Comparison of ENCODE assay signal across 1 cellular context in the genomic region with DNA sequence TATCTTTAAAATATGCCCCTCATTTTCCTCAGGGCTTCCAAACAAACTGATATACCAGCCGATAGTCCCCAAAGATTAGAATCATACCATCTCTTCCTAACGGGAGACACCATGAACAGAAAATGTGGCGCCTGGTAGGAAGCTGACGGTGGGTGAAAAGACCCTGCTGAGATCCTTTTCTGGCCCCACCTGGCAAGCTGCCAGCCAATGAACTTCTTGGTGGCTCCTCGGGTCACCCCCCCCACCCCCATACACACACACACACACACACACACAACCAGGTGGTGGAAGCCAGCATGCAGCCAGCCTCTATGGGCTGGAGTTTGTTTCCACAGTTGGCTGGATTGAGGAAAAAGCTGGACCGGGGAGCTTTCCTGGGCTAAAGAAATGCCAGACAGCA.
TF ChIP-seq lines count a peak whose summit lies in the region.

No MANE protein-coding gene starts in this region.

TF ChIP-seq in GM23338, 12 proteins besides CTCF, POLR2A, EP300 and RAD21:
- TF ChIP-seq NANOG (IDR thresholded peaks at IDR 0.05; ENCODE audit: borderline replicate concordance) (no peak), CREB1 (CRISPR knock-in tag; IDR thresholded peaks at IDR 0.05; ENCODE audit: low read depth) (no peak), JUNB (IDR thresholded peaks at IDR 0.05; ENCODE audit: unreplicated experiment) (no peak), EZH2 (IDR thresholded peaks at IDR 0.05; ENCODE audit: low read depth, unreplicated experiment) (no peak)
- TF ChIP-seq, protein P1, sequence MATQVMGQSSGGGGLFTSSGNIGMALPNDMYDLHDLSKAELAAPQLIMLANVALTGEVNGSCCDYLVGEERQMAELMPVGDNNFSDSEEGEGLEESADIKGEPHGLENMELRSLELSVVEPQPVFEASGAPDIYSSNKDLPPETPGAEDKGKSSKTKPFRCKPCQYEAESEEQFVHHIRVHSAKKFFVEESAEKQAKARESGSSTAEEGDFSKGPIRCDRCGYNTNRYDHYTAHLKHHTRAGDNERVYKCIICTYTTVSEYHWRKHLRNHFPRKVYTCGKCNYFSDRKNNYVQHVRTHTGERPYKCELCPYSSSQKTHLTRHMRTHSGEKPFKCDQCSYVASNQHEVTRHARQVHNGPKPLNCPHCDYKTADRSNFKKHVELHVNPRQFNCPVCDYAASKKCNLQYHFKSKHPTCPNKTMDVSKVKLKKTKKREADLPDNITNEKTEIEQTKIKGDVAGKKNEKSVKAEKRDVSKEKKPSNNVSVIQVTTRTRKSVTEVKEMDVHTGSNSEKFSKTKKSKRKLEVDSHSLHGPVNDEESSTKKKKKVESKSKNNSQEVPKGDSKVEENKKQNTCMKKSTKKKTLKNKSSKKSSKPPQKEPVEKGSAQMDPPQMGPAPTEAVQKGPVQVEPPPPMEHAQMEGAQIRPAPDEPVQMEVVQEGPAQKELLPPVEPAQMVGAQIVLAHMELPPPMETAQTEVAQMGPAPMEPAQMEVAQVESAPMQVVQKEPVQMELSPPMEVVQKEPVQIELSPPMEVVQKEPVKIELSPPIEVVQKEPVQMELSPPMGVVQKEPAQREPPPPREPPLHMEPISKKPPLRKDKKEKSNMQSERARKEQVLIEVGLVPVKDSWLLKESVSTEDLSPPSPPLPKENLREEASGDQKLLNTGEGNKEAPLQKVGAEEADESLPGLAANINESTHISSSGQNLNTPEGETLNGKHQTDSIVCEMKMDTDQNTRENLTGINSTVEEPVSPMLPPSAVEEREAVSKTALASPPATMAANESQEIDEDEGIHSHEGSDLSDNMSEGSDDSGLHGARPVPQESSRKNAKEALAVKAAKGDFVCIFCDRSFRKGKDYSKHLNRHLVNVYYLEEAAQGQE (IDR thresholded peaks at IDR 0.05; ENCODE audit: unreplicated experiment), result no peak
